ENCODE assay signal across 9 cellular contexts in genomic region chr10:90148121-90148855, GRCh38.
DNase-seq lines count a peak whose midpoint lies in the region; ATAC-seq, FAIRE-seq and TF ChIP-seq lines count a peak whose summit lies in the region.
"Had no signal": no experiment of that assay in that cellular context is flagged by ENCODE, and none has a peak within 500 bp of the region (broad histone marks: within the 10 kb centered on the region; RNA-seq: fewer than 3 reads in every experiment).

No MANE protein-coding gene starts in this region.

- CTCF ChIA-PET in AG04450 (lab: Charles Lee) = interaction anchor here (0.6 to 1.7 kb wide), 19 partner anchors 11 to 715 kb away, joined by 3 to 39 read pairs (median 3); no protein-coding TSS in a partner anchor

- no peak overlapping the region for H3K27ac ChIP-seq in AG04450 (ENCODE audit: low read depth, low read length)

- TF ChIP-seq CTCF in AG04450 (IDR thresholded peaks at IDR 0.05; ENCODE audit: low read depth, low read length) = peak; percentile 60

- no peak for DNase-seq in AG04450 (ENCODE audit: low read depth, low spot score)
- DNase-seq in HAP-1 (ENCODE audit: low spot score in 2 of 2) = peak; percentile 7 to 25
- peak; percentile 27 for DNase-seq in RCC 7860 (ENCODE audit: low spot score)
- peak; percentile 7 for DNase-seq in hepatic stellate cell (ENCODE audit: low spot score)
- no peak for DNase-seq in activated CD4-positive, alpha-beta T cell treated with anti-CD3 and anti-CD28 coated beads, Interleukin-2, amount 50 U/mL, for 4 hours
- no peak for DNase-seq in central memory CD4-positive, alpha-beta T cell
- DNase-seq: effector CD8-positive, alpha-beta T cell had no signal

- FAIRE-seq in RCC 7860 (lab: Jason Lieb, UNC) = peak; percentile 31

- H3K27me3 ChIP-seq in AG04450 (ENCODE audit: control insufficient read depth, insufficient read depth, low read length) (peaks cover 2% of the 10 kb centered on the region), HAP-1 (ENCODE audit: low read depth) (no peaks in the 10 kb centered on the region)

- in situ Hi-C loops in HAP-1 (cut with MboI; ENCODE audit: low sequenced_read_pairs) = loop anchor here (25.0 kb wide), 1 partner anchor 336 kb away; no protein-coding TSS in a partner anchor

- POLR2A ChIA-PET in AG04450 (lab: Yijun Ruan, JAX) = no interaction called here

- H3K9me3 ChIP-seq in AG04450 (ENCODE audit: control insufficient read depth, insufficient read depth, low read length) (no peaks in the 10 kb centered on the region), HAP-1 (no peaks in the 10 kb centered on the region)

- ATAC-seq in HG02885 (IDR thresholded peaks at IDR 0.05; ENCODE audit: poor library complexity, unreplicated experiment) (no peak), HG02938 (IDR thresholded peaks at IDR 0.05; ENCODE audit: unreplicated experiment) (no peak)

- H3K36me3 ChIP-seq in HAP-1 (replicated peaks) = no peaks in the 10 kb centered on the region

- no peak overlapping the region for H3K4me3 ChIP-seq in AG04450 (ENCODE audit: low read depth, low read length)
- no peak overlapping the region for H3K4me3 ChIP-seq in HAP-1

- peaks cover 3% of the 10 kb centered on the region; the same call in 1 of the 2 replicates for H3K4me1 ChIP-seq in HAP-1

Comparison
In these comparisons a context has a peak if more than half of its experiments do, and no peak if none do; other contexts are left out.
1. DNase-seq: peak in HAP-1 (2 of 2), RCC 7860 (single experiment) and hepatic stellate cell (single experiment); none in AG04450 (single experiment), activated CD4-positive, alpha-beta T cell treated with anti-CD3 and anti-CD28 coated beads, Interleukin-2, amount 50 U/mL, for 4 hours (0 of 2) and central memory CD4-positive, alpha-beta T cell (single experiment).